1 cellular context compared by ENCODE assay signal in genomic region chr2:24075915-24076848, GRCh38.
TF ChIP-seq lines count a peak whose summit lies in the region.

Gene SF3B6, minus strand, starts transcription at chr2:24076326. Its CDS starts 97 bp downstream, at chr2:24076229.

TF ChIP-seq in H1, 55 proteins besides CTCF, POLR2A, EP300 and RAD21 (continued from another document):
- TF ChIP-seq TBP (IDR thresholded peaks at IDR 0.05; ENCODE audit: low read depth, low read length) (peak; percentile 86), HDAC2 (IDR thresholded peaks at IDR 0.05; ENCODE audit: borderline replicate concordance in 1 of 2, low read depth in 2 of 2, low read length in 2 of 2) (peak; percentile 16 to 85; a peak in 1 of 4 replicates), HDAC6 (IDR thresholded peaks at IDR 0.05; ENCODE audit: low read depth, low read length) (no peak), CEBPB (IDR thresholded peaks at IDR 0.05; ENCODE audit: low read depth, low read length) (no peak), EZH2 (IDR thresholded peaks at IDR 0.05; ENCODE audit: low read depth, low read length, severe bottlenecking) (no peak), JUN (IDR thresholded peaks at IDR 0.05; ENCODE audit: low read depth, low read length) (peak; percentile 62; the same call in 1 of the 2 replicates), GTF2F1 (IDR thresholded peaks at IDR 0.05; ENCODE audit: borderline replicate concordance, low read depth, low read length) (peak; percentile 70; the same call in 1 of the 2 replicates), KDM1A (IDR thresholded peaks at IDR 0.05; ENCODE audit: borderline replicate concordance, low read length) (no peak), SUZ12 (IDR thresholded peaks at IDR 0.05; ENCODE audit: low read length) (no peak), FOSL1 (IDR thresholded peaks at IDR 0.05; ENCODE audit: insufficient read depth, low read depth, low read length) (no peak), TAF7 (optimal IDR thresholded peaks at IDR 0.05; ENCODE audit: borderline replicate concordance, low read depth, low read length) (peak; percentile 73), SP4 (IDR thresholded peaks at IDR 0.05; ENCODE audit: low read length) (peak; percentile 95), SRF (IDR thresholded peaks at IDR 0.05; ENCODE audit: low read depth, low read length) (peak; percentile 83), SIN3A (conservative IDR thresholded peaks at IDR 0.05 in 1 of 2, IDR thresholded peaks at IDR 0.05 in 1 of 2; ENCODE audit: low read depth in 1 of 2, low read length in 2 of 2) (peak in 1 of 2 experiments; percentile 96), TEAD4 (IDR thresholded peaks at IDR 0.05; ENCODE audit: low read depth, low read length) (peak; percentile 75; the same call in 1 of the 2 replicates), PHF8 (conservative IDR thresholded peaks at IDR 0.05; ENCODE audit: low read depth, low read length) (peak; percentile 76), MAX (IDR thresholded peaks at IDR 0.05) (peak; percentile 76), CHD1 (IDR thresholded peaks at IDR 0.05; ENCODE audit: low read depth, low read length) (no peak), SIX5 (IDR thresholded peaks at IDR 0.05; ENCODE audit: low read depth, low read length) (peak; percentile 48), POU5F1 (IDR thresholded peaks at IDR 0.05; ENCODE audit: low read depth, low read length) (no peak), RNF2 (IDR thresholded peaks at IDR 0.05; ENCODE audit: borderline replicate concordance, low read depth, low read length, missing control alignments, poor library complexity, severe bottlenecking) (no peak), CHD2 (IDR thresholded peaks at IDR 0.05; ENCODE audit: low read length) (peak; percentile 69), ZNF274 (IDR thresholded peaks at IDR 0.05; ENCODE audit: borderline replicate concordance, extremely low read depth, low read length) (no peak), TCF12 (IDR thresholded peaks at IDR 0.05; ENCODE audit: low read depth, low read length) (no peak), SP2 (IDR thresholded peaks at IDR 0.05; ENCODE audit: low read length) (0 out of 2 replicates have a peak, but pooled peaks have one; percentile 14), MAFK (IDR thresholded peaks at IDR 0.05; ENCODE audit: low read depth, low read length) (peak; percentile 67; the same call in 1 of the 2 replicates), POLR2AphosphoS5 (IDR thresholded peaks at IDR 0.05; ENCODE audit: low read depth, low read length) (peak; percentile 82), SP1 (IDR thresholded peaks at IDR 0.05; ENCODE audit: low read depth, low read length) (peak; percentile 87), EGR1 (IDR thresholded peaks at IDR 0.05; ENCODE audit: borderline replicate concordance, low read depth, low read length) (0 out of 2 replicates have a peak, but pooled peaks have one; percentile 58), CTBP2 (IDR thresholded peaks at IDR 0.05; ENCODE audit: borderline replicate concordance, insufficient read depth, insufficient read length, low read length) (no peak), CREB1 (IDR thresholded peaks at IDR 0.05) (peak; percentile 97), BACH1 (IDR thresholded peaks at IDR 0.05; ENCODE audit: low read length) (0 out of 2 replicates have a peak, but pooled peaks have one; percentile 12), NANOG (IDR thresholded peaks at IDR 0.05; ENCODE audit: insufficient read depth, low read depth, low read length, poor library complexity, severe bottlenecking) (peak; percentile 48), KDM5A (IDR thresholded peaks at IDR 0.05; ENCODE audit: low read length) (peak; percentile 63; the same call in 1 of the 2 replicates), CBX8 (IDR thresholded peaks at IDR 0.05; ENCODE audit: borderline replicate concordance, low read depth, low read length) (no peak), RBBP5 (IDR thresholded peaks at IDR 0.05; ENCODE audit: borderline replicate concordance, low read depth, low read length) (no peak; the same call in none of the 2 replicates), SIRT6 (IDR thresholded peaks at IDR 0.05; ENCODE audit: low read length) (no peak), TAF1 (IDR thresholded peaks at IDR 0.05; ENCODE audit: low read depth, low read length) (peak; percentile 81; the same call in 1 of the 2 replicates), RXRA (IDR thresholded peaks at IDR 0.05; ENCODE audit: insufficient read depth, low read depth, low read length) (no peak), NRF1 (IDR thresholded peaks at IDR 0.05; ENCODE audit: low read depth, low read length) (no peak), GABPA (IDR thresholded peaks at IDR 0.05; ENCODE audit: borderline replicate concordance, insufficient read depth, low read length) (peak; percentile 98), YY1 (IDR thresholded peaks at IDR 0.05; ENCODE audit: low read depth, low read length) (peak; percentile 84), JUND (IDR thresholded peaks at IDR 0.05; ENCODE audit: low read length) (peak; percentile 82), USF2 (IDR thresholded peaks at IDR 0.05; ENCODE audit: low read length) (no peak), CBX5 (IDR thresholded peaks at IDR 0.05; ENCODE audit: low read depth, low read length) (no peak), ASH2L (IDR thresholded peaks at IDR 0.05; ENCODE audit: low read length) (peak; percentile 96), KDM4A (IDR thresholded peaks at IDR 0.05; ENCODE audit: low read depth, low read length, severe bottlenecking) (peak; percentile 55), SAP30 (IDR thresholded peaks at IDR 0.05; ENCODE audit: insufficient read depth, insufficient replicate concordance, low read length) (peak; percentile 83), BRCA1 (IDR thresholded peaks at IDR 0.05; ENCODE audit: low read depth, low read length) (no peak; the same call in 1 of the 2 replicates), ATF2 (IDR thresholded peaks at IDR 0.05; ENCODE audit: low read length) (peak; percentile 99), RFX5 (IDR thresholded peaks at IDR 0.05; ENCODE audit: borderline replicate concordance, low read depth, low read length) (no peak)
- TF ChIP-seq, protein P1, sequence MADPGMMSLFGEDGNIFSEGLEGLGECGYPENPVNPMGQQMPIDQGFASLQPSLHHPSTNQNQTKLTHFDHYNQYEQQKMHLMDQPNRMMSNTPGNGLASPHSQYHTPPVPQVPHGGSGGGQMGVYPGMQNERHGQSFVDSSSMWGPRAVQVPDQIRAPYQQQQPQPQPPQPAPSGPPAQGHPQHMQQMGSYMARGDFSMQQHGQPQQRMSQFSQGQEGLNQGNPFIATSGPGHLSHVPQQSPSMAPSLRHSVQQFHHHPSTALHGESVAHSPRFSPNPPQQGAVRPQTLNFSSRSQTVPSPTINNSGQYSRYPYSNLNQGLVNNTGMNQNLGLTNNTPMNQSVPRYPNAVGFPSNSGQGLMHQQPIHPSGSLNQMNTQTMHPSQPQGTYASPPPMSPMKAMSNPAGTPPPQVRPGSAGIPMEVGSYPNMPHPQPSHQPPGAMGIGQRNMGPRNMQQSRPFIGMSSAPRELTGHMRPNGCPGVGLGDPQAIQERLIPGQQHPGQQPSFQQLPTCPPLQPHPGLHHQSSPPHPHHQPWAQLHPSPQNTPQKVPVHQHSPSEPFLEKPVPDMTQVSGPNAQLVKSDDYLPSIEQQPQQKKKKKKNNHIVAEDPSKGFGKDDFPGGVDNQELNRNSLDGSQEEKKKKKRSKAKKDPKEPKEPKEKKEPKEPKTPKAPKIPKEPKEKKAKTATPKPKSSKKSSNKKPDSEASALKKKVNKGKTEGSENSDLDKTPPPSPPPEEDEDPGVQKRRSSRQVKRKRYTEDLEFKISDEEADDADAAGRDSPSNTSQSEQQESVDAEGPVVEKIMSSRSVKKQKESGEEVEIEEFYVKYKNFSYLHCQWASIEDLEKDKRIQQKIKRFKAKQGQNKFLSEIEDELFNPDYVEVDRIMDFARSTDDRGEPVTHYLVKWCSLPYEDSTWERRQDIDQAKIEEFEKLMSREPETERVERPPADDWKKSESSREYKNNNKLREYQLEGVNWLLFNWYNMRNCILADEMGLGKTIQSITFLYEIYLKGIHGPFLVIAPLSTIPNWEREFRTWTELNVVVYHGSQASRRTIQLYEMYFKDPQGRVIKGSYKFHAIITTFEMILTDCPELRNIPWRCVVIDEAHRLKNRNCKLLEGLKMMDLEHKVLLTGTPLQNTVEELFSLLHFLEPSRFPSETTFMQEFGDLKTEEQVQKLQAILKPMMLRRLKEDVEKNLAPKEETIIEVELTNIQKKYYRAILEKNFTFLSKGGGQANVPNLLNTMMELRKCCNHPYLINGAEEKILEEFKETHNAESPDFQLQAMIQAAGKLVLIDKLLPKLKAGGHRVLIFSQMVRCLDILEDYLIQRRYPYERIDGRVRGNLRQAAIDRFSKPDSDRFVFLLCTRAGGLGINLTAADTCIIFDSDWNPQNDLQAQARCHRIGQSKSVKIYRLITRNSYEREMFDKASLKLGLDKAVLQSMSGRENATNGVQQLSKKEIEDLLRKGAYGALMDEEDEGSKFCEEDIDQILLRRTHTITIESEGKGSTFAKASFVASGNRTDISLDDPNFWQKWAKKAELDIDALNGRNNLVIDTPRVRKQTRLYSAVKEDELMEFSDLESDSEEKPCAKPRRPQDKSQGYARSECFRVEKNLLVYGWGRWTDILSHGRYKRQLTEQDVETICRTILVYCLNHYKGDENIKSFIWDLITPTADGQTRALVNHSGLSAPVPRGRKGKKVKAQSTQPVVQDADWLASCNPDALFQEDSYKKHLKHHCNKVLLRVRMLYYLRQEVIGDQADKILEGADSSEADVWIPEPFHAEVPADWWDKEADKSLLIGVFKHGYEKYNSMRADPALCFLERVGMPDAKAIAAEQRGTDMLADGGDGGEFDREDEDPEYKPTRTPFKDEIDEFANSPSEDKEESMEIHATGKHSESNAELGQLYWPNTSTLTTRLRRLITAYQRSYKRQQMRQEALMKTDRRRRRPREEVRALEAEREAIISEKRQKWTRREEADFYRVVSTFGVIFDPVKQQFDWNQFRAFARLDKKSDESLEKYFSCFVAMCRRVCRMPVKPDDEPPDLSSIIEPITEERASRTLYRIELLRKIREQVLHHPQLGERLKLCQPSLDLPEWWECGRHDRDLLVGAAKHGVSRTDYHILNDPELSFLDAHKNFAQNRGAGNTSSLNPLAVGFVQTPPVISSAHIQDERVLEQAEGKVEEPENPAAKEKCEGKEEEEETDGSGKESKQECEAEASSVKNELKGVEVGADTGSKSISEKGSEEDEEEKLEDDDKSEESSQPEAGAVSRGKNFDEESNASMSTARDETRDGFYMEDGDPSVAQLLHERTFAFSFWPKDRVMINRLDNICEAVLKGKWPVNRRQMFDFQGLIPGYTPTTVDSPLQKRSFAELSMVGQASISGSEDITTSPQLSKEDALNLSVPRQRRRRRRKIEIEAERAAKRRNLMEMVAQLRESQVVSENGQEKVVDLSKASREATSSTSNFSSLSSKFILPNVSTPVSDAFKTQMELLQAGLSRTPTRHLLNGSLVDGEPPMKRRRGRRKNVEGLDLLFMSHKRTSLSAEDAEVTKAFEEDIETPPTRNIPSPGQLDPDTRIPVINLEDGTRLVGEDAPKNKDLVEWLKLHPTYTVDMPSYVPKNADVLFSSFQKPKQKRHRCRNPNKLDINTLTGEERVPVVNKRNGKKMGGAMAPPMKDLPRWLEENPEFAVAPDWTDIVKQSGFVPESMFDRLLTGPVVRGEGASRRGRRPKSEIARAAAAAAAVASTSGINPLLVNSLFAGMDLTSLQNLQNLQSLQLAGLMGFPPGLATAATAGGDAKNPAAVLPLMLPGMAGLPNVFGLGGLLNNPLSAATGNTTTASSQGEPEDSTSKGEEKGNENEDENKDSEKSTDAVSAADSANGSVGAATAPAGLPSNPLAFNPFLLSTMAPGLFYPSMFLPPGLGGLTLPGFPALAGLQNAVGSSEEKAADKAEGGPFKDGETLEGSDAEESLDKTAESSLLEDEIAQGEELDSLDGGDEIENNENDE (IDR thresholded peaks at IDR 0.05; ENCODE audit: insufficient replicate concordance, low read length): no peak
- TF ChIP-seq, protein P2, sequence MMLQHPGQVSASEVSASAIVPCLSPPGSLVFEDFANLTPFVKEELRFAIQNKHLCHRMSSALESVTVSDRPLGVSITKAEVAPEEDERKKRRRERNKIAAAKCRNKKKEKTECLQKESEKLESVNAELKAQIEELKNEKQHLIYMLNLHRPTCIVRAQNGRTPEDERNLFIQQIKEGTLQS (IDR thresholded peaks at IDR 0.05; ENCODE audit: insufficient read depth, low read depth, low read length): no peak
- TF ChIP-seq, protein P3, sequence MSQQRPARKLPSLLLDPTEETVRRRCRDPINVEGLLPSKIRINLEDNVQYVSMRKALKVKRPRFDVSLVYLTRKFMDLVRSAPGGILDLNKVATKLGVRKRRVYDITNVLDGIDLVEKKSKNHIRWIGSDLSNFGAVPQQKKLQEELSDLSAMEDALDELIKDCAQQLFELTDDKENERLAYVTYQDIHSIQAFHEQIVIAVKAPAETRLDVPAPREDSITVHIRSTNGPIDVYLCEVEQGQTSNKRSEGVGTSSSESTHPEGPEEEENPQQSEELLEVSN (IDR thresholded peaks at IDR 0.05): peak; percentile 46; the same call in 1 of the 2 replicates
